Comparison of ENCODE assay signal across 1 cellular context in genomic region chr4:23290656-23291055, GRCh38.
TF ChIP-seq lines count a peak whose summit lies in the region.

No MANE protein-coding gene starts in this region.

TF ChIP-seq in K562, 482 proteins besides CTCF, POLR2A, EP300 and RAD21 (continued from another document):
- TF ChIP-seq, protein P1, sequence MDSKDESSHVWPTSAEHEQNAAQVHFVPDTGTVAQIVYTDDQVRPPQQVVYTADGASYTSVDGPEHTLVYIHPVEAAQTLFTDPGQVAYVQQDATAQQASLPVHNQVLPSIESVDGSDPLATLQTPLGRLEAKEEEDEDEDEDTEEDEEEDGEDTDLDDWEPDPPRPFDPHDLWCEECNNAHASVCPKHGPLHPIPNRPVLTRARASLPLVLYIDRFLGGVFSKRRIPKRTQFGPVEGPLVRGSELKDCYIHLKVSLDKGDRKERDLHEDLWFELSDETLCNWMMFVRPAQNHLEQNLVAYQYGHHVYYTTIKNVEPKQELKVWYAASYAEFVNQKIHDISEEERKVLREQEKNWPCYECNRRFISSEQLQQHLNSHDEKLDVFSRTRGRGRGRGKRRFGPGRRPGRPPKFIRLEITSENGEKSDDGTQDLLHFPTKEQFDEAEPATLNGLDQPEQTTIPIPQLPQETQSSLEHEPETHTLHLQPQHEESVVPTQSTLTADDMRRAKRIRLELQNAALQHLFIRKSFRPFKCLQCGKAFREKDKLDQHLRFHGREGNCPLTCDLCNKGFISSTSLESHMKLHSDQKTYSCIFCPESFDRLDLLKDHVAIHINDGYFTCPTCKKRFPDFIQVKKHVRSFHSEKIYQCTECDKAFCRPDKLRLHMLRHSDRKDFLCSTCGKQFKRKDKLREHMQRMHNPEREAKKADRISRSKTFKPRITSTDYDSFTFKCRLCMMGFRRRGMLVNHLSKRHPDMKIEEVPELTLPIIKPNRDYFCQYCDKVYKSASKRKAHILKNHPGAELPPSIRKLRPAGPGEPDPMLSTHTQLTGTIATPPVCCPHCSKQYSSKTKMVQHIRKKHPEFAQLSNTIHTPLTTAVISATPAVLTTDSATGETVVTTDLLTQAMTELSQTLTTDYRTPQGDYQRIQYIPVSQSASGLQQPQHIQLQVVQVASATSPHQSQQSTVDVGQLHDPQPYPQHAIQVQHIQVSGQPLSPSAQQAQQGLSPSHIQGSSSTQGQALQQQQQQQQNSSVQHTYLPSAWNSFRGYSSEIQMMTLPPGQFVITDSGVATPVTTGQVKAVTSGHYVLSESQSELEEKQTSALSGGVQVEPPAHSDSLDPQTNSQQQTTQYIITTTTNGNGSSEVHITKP (IDR thresholded peaks at IDR 0.05; ENCODE audit: partially characterized antibody): no peak
- TF ChIP-seq, protein P2, sequence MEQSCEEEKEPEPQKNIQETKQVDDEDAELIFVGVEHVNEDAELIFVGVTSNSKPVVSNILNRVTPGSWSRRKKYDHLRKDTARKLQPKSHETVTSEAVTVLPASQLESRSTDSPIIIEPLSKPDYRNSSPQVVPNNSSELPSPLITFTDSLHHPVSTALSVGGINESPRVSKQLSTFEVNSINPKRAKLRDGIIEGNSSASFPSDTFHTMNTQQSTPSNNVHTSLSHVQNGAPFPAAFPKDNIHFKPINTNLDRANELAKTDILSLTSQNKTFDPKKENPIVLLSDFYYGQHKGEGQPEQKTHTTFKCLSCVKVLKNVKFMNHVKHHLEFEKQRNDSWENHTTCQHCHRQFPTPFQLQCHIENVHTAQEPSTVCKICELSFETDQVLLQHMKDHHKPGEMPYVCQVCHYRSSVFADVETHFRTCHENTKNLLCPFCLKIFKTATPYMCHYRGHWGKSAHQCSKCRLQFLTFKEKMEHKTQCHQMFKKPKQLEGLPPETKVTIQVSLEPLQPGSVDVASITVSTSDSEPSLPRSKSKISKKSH (CRISPR knock-in tag; IDR thresholded peaks at IDR 0.05): no peak
- TF ChIP-seq SRSF1 (IDR thresholded peaks at IDR 0.05; ENCODE audit: low read depth, low read length): no peak
- no peak for TF ChIP-seq ZKSCAN8 (CRISPR knock-in tag; IDR thresholded peaks at IDR 0.05)
- no peak for TF ChIP-seq NR2C2 (CRISPR knock-in tag; IDR thresholded peaks at IDR 0.05)
- TF ChIP-seq NR2C2 (tag; IDR thresholded peaks at IDR 0.05): no peak
- TF ChIP-seq MYC (IDR thresholded peaks at IDR 0.05; ENCODE audit: low read depth, low read length): no peak
- no peak for TF ChIP-seq MYC (CRISPR knock-in tag; IDR thresholded peaks at IDR 0.05; ENCODE audit: borderline replicate concordance, low read depth)
- TF ChIP-seq MIER1 (IDR thresholded peaks at IDR 0.05; ENCODE audit: low read depth): no peak
- no peak for TF ChIP-seq SMAD1 (IDR thresholded peaks at IDR 0.05; ENCODE audit: low read depth, low read length, partially characterized antibody)
- TF ChIP-seq MAFG (tag; conservative IDR thresholded peaks at IDR 0.05): 0 out of 2 replicates have a peak, but pooled peaks have one; percentile 31
- TF ChIP-seq HEY1 (CRISPR knock-in tag; IDR thresholded peaks at IDR 0.05; ENCODE audit: borderline replicate concordance): no peak
- TF ChIP-seq, protein P3, sequence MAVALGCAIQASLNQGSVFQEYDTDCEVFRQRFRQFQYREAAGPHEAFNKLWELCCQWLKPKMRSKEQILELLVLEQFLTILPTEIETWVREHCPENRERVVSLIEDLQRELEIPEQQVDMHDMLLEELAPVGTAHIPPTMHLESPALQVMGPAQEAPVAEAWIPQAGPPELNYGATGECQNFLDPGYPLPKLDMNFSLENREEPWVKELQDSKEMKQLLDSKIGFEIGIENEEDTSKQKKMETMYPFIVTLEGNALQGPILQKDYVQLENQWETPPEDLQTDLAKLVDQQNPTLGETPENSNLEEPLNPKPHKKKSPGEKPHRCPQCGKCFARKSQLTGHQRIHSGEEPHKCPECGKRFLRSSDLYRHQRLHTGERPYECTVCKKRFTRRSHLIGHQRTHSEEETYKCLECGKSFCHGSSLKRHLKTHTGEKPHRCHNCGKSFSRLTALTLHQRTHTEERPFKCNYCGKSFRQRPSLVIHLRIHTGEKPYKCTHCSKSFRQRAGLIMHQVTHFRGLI (CRISPR knock-in tag; IDR thresholded peaks at IDR 0.05): no peak
- no peak for TF ChIP-seq PTTG1 (tag; IDR thresholded peaks at IDR 0.05; ENCODE audit: low read depth)
- TF ChIP-seq ZC3H4 (CRISPR knock-in tag; IDR thresholded peaks at IDR 0.05; ENCODE audit: borderline replicate concordance): no peak
